In genomic region chr4:87557348-87557747, GRCh38 we compare ENCODE assay signal across 24 cellular contexts. TPM values are rescaled to one million over a fixed set of nuclear protein-coding genes. Genes with fewer than 3 reads are reported as not detected.
"Had no signal": no experiment of that assay in that cellular context is flagged by ENCODE, and none has a peak within 500 bp of the region (broad histone marks: within the 10 kb centered on the region; RNA-seq: fewer than 3 reads in every experiment).

No MANE protein-coding gene starts in this region.

- H3K27ac ChIP-seq: brain microvascular endothelial cell, neutrophil, pancreas, right lobe of liver, suprapubic skin, transverse colon, uterus had no signal

- ATAC-seq: activated T-cell treated with anti-CD3 and anti-CD28 coated beads, Interleukin-2, amount 50 U/mL, for 4 hours; left lobe of liver; natural killer cell treated with Interleukin-12 subunit alpha and Interleukin-12 subunit beta and Interleukin-15 and Interleukin-18, amount 100 ng/mL, for 72 hours; pancreas; right lobe of liver; stimulated activated naive CD8-positive, alpha-beta T cell treated with anti-CD3 and anti-CD28 coated beads, Interleukin-15, amount 100 ng/mL, for 72 hours had no signal

- H3K27ac Mint-ChIP-seq: activated naive CD4-positive, alpha-beta T cell treated with anti-CD3 and anti-CD28 coated beads for 36 hours; mesothelial cell of epicardium had no signal

- H3K9me3 ChIP-seq: neutrophil, pancreas, right lobe of liver, suprapubic skin, transverse colon, uterus had no signal

- DNase-seq: activated CD4-positive, alpha-beta T cell treated with anti-CD3 and anti-CD28 coated beads, Interleukin-2, amount 50 U/mL, for 1 hour; activated CD4-positive, CD25-positive, alpha-beta regulatory T cell treated with anti-CD3 and anti-CD28 coated beads, Interleukin-2, amount 50 U/mL, for 72 hours; activated CD8-positive, alpha-beta memory T cell treated with anti-CD3 and anti-CD28 coated beads, Interleukin-2, amount 50 U/mL, for 4 hours; activated naive CD4-positive, alpha-beta T cell treated with anti-CD3 and anti-CD28 coated beads for 36 hours; activated T-cell treated with anti-CD3 and anti-CD28 coated beads, Interleukin-2, amount 50 U/mL, for 4 hours; aorta; brain microvascular endothelial cell; hypothalamus; kidney; pancreas; right lobe of liver; stimulated activated CD4-positive, alpha-beta T cell treated with anti-CD3 and anti-CD28 coated beads, Interleukin-4, amount 100 ng/mL, for 1 hour; stimulated activated naive CD8-positive, alpha-beta T cell treated with anti-CD3 and anti-CD28 coated beads, Interleukin-15, amount 100 ng/mL, for 72 hours; transverse colon; uterus had no signal

- H3K27me3 ChIP-seq: brain microvascular endothelial cell, neutrophil, pancreas, right lobe of liver, suprapubic skin, transverse colon, uterus had no signal

- H3K4me2 ChIP-seq: smooth muscle cell had no signal

- H3K4me1 ChIP-seq: pancreas, right lobe of liver, suprapubic skin, transverse colon, uterus had no signal

- H3K4me3 ChIP-seq: coronary artery, lung, pancreas, right lobe of liver, smooth muscle cell, suprapubic skin, transverse colon, uterus had no signal

- H3K36me3 ChIP-seq: brain microvascular endothelial cell, neutrophil, pancreas, right lobe of liver, suprapubic skin, transverse colon, uterus had no signal

- H3K9me3 Mint-ChIP-seq: activated naive CD4-positive, alpha-beta T cell treated with anti-CD3 and anti-CD28 coated beads for 36 hours; activated T-cell treated with anti-CD3 and anti-CD28 coated beads, Interleukin-2, amount 50 U/mL, for 4 hours; central memory CD8-positive, alpha-beta T cell; natural killer cell treated with Interleukin-12 subunit alpha and Interleukin-12 subunit beta and Interleukin-15 and Interleukin-18, amount 100 ng/mL, for 72 hours had no signal

- H3K36me3 Mint-ChIP-seq: mesothelial cell of epicardium had no signal

RNA-seq across cellular contexts. Expression of gene SPARCL1, which starts 28.2 kb away (rescaled TPM):
- total RNA-seq: activated naive CD4-positive, alpha-beta T cell treated with anti-CD3 and anti-CD28 coated beads for 36 hours; natural killer cell treated with Interleukin-12 subunit alpha and Interleukin-12 subunit beta and Interleukin-15 and Interleukin-18, amount 100 ng/mL, for 72 hours; smooth muscle cell had no signal

RNA-seq across cellular contexts. Expression of gene DSPP, which starts 51.0 kb away (rescaled TPM):
- total RNA-seq: activated naive CD4-positive, alpha-beta T cell treated with anti-CD3 and anti-CD28 coated beads for 36 hours; activated T-cell treated with anti-CD3 and anti-CD28 coated beads, Interleukin-2, amount 50 U/mL, for 4 hours; aorta; kidney; left lobe of liver; lung; mesothelial cell of epicardium; natural killer cell treated with Interleukin-12 subunit alpha and Interleukin-12 subunit beta and Interleukin-15 and Interleukin-18, amount 100 ng/mL, for 72 hours; pancreas; right lobe of liver; smooth muscle cell; suprapubic skin; transverse colon; uterus had no signal
